ENCODE assay signal across 15 cellular contexts in genomic region chr1:24278726-24279125, GRCh38. TPM values are rescaled to one million over a fixed set of nuclear protein-coding genes. Genes with fewer than 3 reads are reported as not detected.
DNase-seq lines count a peak whose midpoint lies in the region; ATAC-seq and TF ChIP-seq lines count a peak whose summit lies in the region.
"Had no signal": no experiment of that assay in that cellular context is flagged by ENCODE, and none has a peak within 500 bp of the region (broad histone marks: within the 10 kb centered on the region; RNA-seq: fewer than 3 reads in every experiment).

No MANE protein-coding gene starts in this region.

- peak overlapping the region in 1 of 2 experiments; percentile 10 for H3K4ac ChIP-seq in mesenchymal stem cell (ENCODE audit: low read depth in 1 of 2, low read length in 2 of 2)

- no peak overlapping the region for H3K4me3 ChIP-seq in body of pancreas
- no peak overlapping the region for H3K4me3 ChIP-seq in mesenchymal stem cell (ENCODE audit: insufficient read depth in 1 of 2, low read depth in 1 of 2, low read length in 2 of 2)
- no peak overlapping the region for H3K4me3 ChIP-seq in sigmoid colon
- no peak overlapping the region for H3K4me3 ChIP-seq in GM23338
- H3K4me3 ChIP-seq: BLaER1 treated with 17β-estradiol and CSF1 and Interleukin-3, amounts not matched to agents 10 nM and 100 nM; GM23248 had no signal

- peak overlapping the region in 1 of 4 donors; percentile 31 for H3K27ac ChIP-seq in body of pancreas
- no peak overlapping the region for H3K27ac ChIP-seq in mesenchymal stem cell (ENCODE audit: low read length, poor library complexity, severe bottlenecking)
- no peak overlapping the region for H3K27ac ChIP-seq in sigmoid colon
- no peak overlapping the region for H3K27ac ChIP-seq in GM23338 (ENCODE audit: low read depth)
- H3K27ac ChIP-seq: BLaER1 treated with 17β-estradiol and CSF1 and Interleukin-3, amounts not matched to agents 10 nM and 100 nM; GM23248 had no signal

- no peak for TF ChIP-seq EP300 in sigmoid colon (IDR thresholded peaks at IDR 0.05)

- no peaks in the 10 kb centered on the region for H3K79me2 ChIP-seq in GM23338 (replicated peaks; ENCODE audit: insufficient read depth)

- H3K4me1 ChIP-seq in body of pancreas = peaks cover 6% of the 10 kb centered on the region
- no peaks in the 10 kb centered on the region for H3K4me1 ChIP-seq in mesenchymal stem cell (ENCODE audit: control insufficient read depth, insufficient read depth, low read depth, low read length)
- no peaks in the 10 kb centered on the region for H3K4me1 ChIP-seq in sigmoid colon
- no peaks in the 10 kb centered on the region for H3K4me1 ChIP-seq in GM23338 (ENCODE audit: insufficient read depth)

- no peak overlapping the region for H3K4me2 ChIP-seq in mesenchymal stem cell (ENCODE audit: low read length, poor library complexity, severe bottlenecking)
- no peak overlapping the region for H3K4me2 ChIP-seq in GM23338
- H3K4me2 ChIP-seq: BLaER1 treated with 17β-estradiol and CSF1 and Interleukin-3, amounts not matched to agents 10 nM and 100 nM had no signal

- no peak overlapping the region for H3K9ac ChIP-seq in mesenchymal stem cell (ENCODE audit: low read length)
- H3K9ac ChIP-seq: BLaER1 treated with 17β-estradiol and CSF1 and Interleukin-3, amounts not matched to agents 10 nM and 100 nM; GM23248 had no signal

- no peak overlapping the region for H2AK5ac ChIP-seq in mesenchymal stem cell (ENCODE audit: low read length, severe bottlenecking)

- H3F3A ChIP-seq in GM23338 (replicated peaks; ENCODE audit: low read depth) = no peaks in the 10 kb centered on the region

- H2BK15ac ChIP-seq in mesenchymal stem cell (ENCODE audit: low read depth, poor library complexity, severe bottlenecking) = no peak overlapping the region

- H3K27me3 ChIP-seq in body of pancreas (no peaks in the 10 kb centered on the region), mesenchymal stem cell (ENCODE audit: control insufficient read depth in 1 of 2, insufficient read depth in 1 of 2, low read length in 2 of 2) (peaks cover 12 to 24% of the 10 kb centered on the region in 2 experiments), sigmoid colon (peaks cover 0 to 3% (median 0%) of the 10 kb centered on the region in 3 donors), GM23338 (ENCODE audit: insufficient read depth) (no peaks in the 10 kb centered on the region)
- H3K27me3 ChIP-seq: BLaER1 treated with 17β-estradiol and CSF1 and Interleukin-3, amounts not matched to agents 10 nM and 100 nM had no signal

- CTCF ChIA-PET in activated CD8-positive, alpha-beta memory T cell treated with anti-CD3 and anti-CD28 coated beads, Interleukin-2, amount 10 ng/mL, durations not matched to agents 7 days and 5 days (lab: Charles Lee) = interaction anchor here (1.3 to 3.2 kb wide), 3 partner anchors 77 to 113 kb away, joined by 4 to 12 read pairs (median 7); no protein-coding TSS in a partner anchor

- H3K9me3 ChIP-seq in body of pancreas (no peaks in the 10 kb centered on the region), mesenchymal stem cell (ENCODE audit: control insufficient read depth, low read length) (no peaks in the 10 kb centered on the region), sigmoid colon (no peaks in the 10 kb centered on the region)

- TF ChIP-seq POLR2A in body of pancreas (IDR thresholded peaks at IDR 0.05) = no peak
- TF ChIP-seq POLR2A in sigmoid colon (IDR thresholded peaks at IDR 0.05) = no peak

- H2BK12ac ChIP-seq in mesenchymal stem cell (ENCODE audit: low read length in 2 of 2) = peak overlapping the region in 1 of 2 experiments; percentile 55

- no peaks in the 10 kb centered on the region for H3K79me1 ChIP-seq in mesenchymal stem cell (replicated peaks; ENCODE audit: low read length, poor library complexity, severe bottlenecking)

- 49 to 63% methylated on average over 2 to 3 of the region's 3 CpGs for WGBS in body of pancreas, 2 donors
- WGBS in mesenchymal stem cell = 94% methylated on average over 3 of the region's 3 CpGs
- WGBS in sigmoid colon, 2 donors = 34 to 68% methylated on average over 3 of the region's 3 CpGs

- H4K20me1 ChIP-seq in GM23338 (replicated peaks; ENCODE audit: insufficient read depth) = no peaks in the 10 kb centered on the region
- H4K20me1 ChIP-seq: BLaER1 treated with 17β-estradiol and CSF1 and Interleukin-3, amounts not matched to agents 10 nM and 100 nM had no signal

- no peak overlapping the region for H3K23ac ChIP-seq in mesenchymal stem cell (ENCODE audit: low read length in 2 of 2)

- TF ChIP-seq CTCF in body of pancreas (IDR thresholded peaks at IDR 0.05) (no peak), sigmoid colon (IDR thresholded peaks at IDR 0.05) (no peak), GM23338 (conservative IDR thresholded peaks at IDR 0.05; ENCODE audit: low read depth in 2 of 2) (no peak)

- peak overlapping the region in 1 of 2 experiments; percentile 35 for H3K14ac ChIP-seq in mesenchymal stem cell (ENCODE audit: low read length in 2 of 2)

- peaks cover 21% of the 10 kb centered on the region for H3K4me1 Mint-ChIP-seq in activated CD8-positive, alpha-beta memory T cell treated with anti-CD3 and anti-CD28 coated beads, Interleukin-2, amount 10 ng/mL, durations not matched to agents 7 days and 5 days
- H3K4me1 Mint-ChIP-seq in GM23338 = no peaks in the 10 kb centered on the region
- peaks cover 9% of the 10 kb centered on the region for H3K4me1 Mint-ChIP-seq in activated T-cell treated with anti-CD3 and anti-CD28 coated beads, Interleukin-2, amount 50 U/mL, for 4 hours (ENCODE audit: low read depth)
- H3K4me1 Mint-ChIP-seq: H9 had no signal

- intact Hi-C loops in body of pancreas (cut with DNase I) = no loop called here
- intact Hi-C loops in sigmoid colon (cut with DNase I) = no loop called here

- H3K36me3 ChIP-seq in body of pancreas (replicated peaks in 1 of 2; ENCODE audit: insufficient read depth in 1 of 2, low read depth in 2 of 2) = no peaks in the 10 kb centered on the region
- no peaks in the 10 kb centered on the region for H3K36me3 ChIP-seq in mesenchymal stem cell (ENCODE audit: control insufficient read depth in 1 of 2, insufficient read depth in 2 of 2, low read depth in 1 of 2, low read length in 2 of 2)
- no peaks in the 10 kb centered on the region for H3K36me3 ChIP-seq in sigmoid colon
- H3K36me3 ChIP-seq in GM23338 (ENCODE audit: insufficient read depth) = no peaks in the 10 kb centered on the region
- H3K36me3 ChIP-seq: BLaER1 treated with 17β-estradiol and CSF1 and Interleukin-3, amounts not matched to agents 10 nM and 100 nM had no signal

- no peak overlapping the region for H4K8ac ChIP-seq in mesenchymal stem cell (ENCODE audit: low read length)

- no peak overlapping the region for H2AFZ ChIP-seq in mesenchymal stem cell (ENCODE audit: low read depth, low read length)
- no peak overlapping the region for H2AFZ ChIP-seq in GM23338
- H2AFZ ChIP-seq: GM23248 had no signal

- no peak overlapping the region for H2BK5ac ChIP-seq in mesenchymal stem cell (ENCODE audit: low read depth, low read length, poor library complexity, severe bottlenecking)

- no peak overlapping the region for H3K27ac Mint-ChIP-seq in activated CD8-positive, alpha-beta memory T cell treated with anti-CD3 and anti-CD28 coated beads, Interleukin-2, amount 10 ng/mL, durations not matched to agents 7 days and 5 days
- H3K27ac Mint-ChIP-seq in GM23338 = no peak overlapping the region
- H3K27ac Mint-ChIP-seq: H9 had no signal

- no peak overlapping the region for H2BK120ac ChIP-seq in mesenchymal stem cell (ENCODE audit: low read depth, low read length)

- DNase-seq in activated CD8-positive, alpha-beta memory T cell treated with anti-CD3 and anti-CD28 coated beads, Interleukin-2, amount 10 ng/mL, durations not matched to agents 7 days and 5 days = peak; percentile 38
- no peak for DNase-seq in activated CD8-positive, alpha-beta memory T cell treated with anti-CD3 and anti-CD28 coated beads, Interleukin-2, amount 50 U/mL, for 4 hours
- DNase-seq in body of pancreas (no peak), mesenchymal stem cell (no peak), sigmoid colon (peak; percentile 17), GM23338 (ENCODE audit: low spot score) (no peak)
- DNase-seq in stimulated activated CD8-positive, alpha-beta memory T cell treated with anti-CD3 and anti-CD28 coated beads, Interleukin-4, amount 100 ng/mL, for 48 hours = no peak
- DNase-seq in activated T-cell treated with anti-CD3 and anti-CD28 coated beads, Interleukin-2, amount 50 U/mL, for 4 hours = no peak
- DNase-seq: ACHN; CD4-positive, CD25-positive, alpha-beta regulatory T cell; DMS 273 treated with DMSO at 0.1 percent for 48 hours; GM23248; H9 had no signal

- H3K4me3 Mint-ChIP-seq in activated CD8-positive, alpha-beta memory T cell treated with anti-CD3 and anti-CD28 coated beads, Interleukin-2, amount 10 ng/mL, durations not matched to agents 7 days and 5 days = no peak overlapping the region
- no peak overlapping the region for H3K4me3 Mint-ChIP-seq in GM23338
- no peak overlapping the region for H3K4me3 Mint-ChIP-seq in activated T-cell treated with anti-CD3 and anti-CD28 coated beads, Interleukin-2, amount 50 U/mL, for 4 hours
- H3K4me3 Mint-ChIP-seq: H9 had no signal

- H3K36me3 Mint-ChIP-seq in activated CD8-positive, alpha-beta memory T cell treated with anti-CD3 and anti-CD28 coated beads, Interleukin-2, amount 10 ng/mL, durations not matched to agents 7 days and 5 days = no peaks in the 10 kb centered on the region
- no peaks in the 10 kb centered on the region for H3K36me3 Mint-ChIP-seq in GM23338 (ENCODE audit: low read depth)
- H3K36me3 Mint-ChIP-seq in activated T-cell treated with anti-CD3 and anti-CD28 coated beads, Interleukin-2, amount 50 U/mL, for 4 hours (ENCODE audit: insufficient read depth) = no peaks in the 10 kb centered on the region
- H3K36me3 Mint-ChIP-seq: CD4-positive, CD25-positive, alpha-beta regulatory T cell had no signal

- peaks cover 2% of the 10 kb centered on the region for H3K9me3 Mint-ChIP-seq in activated CD8-positive, alpha-beta memory T cell treated with anti-CD3 and anti-CD28 coated beads, Interleukin-2, amount 10 ng/mL, durations not matched to agents 7 days and 5 days (ENCODE audit: low read depth)
- H3K9me3 Mint-ChIP-seq in GM23338 = peaks cover 7% of the 10 kb centered on the region; the same call in 1 of the 3 replicates
- H3K9me3 Mint-ChIP-seq in activated T-cell treated with anti-CD3 and anti-CD28 coated beads, Interleukin-2, amount 50 U/mL, for 4 hours = no peaks in the 10 kb centered on the region

- ATAC-seq in activated CD8-positive, alpha-beta memory T cell treated with anti-CD3 and anti-CD28 coated beads, Interleukin-2, amount 10 ng/mL, durations not matched to agents 7 days and 5 days = no peak
- ATAC-seq in body of pancreas (peak; percentile 42), GM23338 (no peak)
- ATAC-seq in activated T-cell treated with anti-CD3 and anti-CD28 coated beads, Interleukin-2, amount 50 U/mL, for 4 hours = no peak

- peak overlapping the region; percentile 20 for H4K91ac ChIP-seq in mesenchymal stem cell (ENCODE audit: low read length)

- H3K27me3 Mint-ChIP-seq in activated CD8-positive, alpha-beta memory T cell treated with anti-CD3 and anti-CD28 coated beads, Interleukin-2, amount 10 ng/mL, durations not matched to agents 7 days and 5 days = peaks cover 21% of the 10 kb centered on the region
- peaks cover 4% of the 10 kb centered on the region for H3K27me3 Mint-ChIP-seq in GM23338 (ENCODE audit: insufficient read depth, low read depth, poor library complexity)
- H3K27me3 Mint-ChIP-seq in activated T-cell treated with anti-CD3 and anti-CD28 coated beads, Interleukin-2, amount 50 U/mL, for 4 hours (ENCODE audit: low read depth) = peaks cover 19% of the 10 kb centered on the region
- H3K27me3 Mint-ChIP-seq: CD4-positive, CD25-positive, alpha-beta regulatory T cell had no signal

- H3K18ac ChIP-seq in mesenchymal stem cell (ENCODE audit: low read depth in 1 of 2, low read length in 2 of 2) = no peak overlapping the region

- no peaks in the 10 kb centered on the region for H3K9me2 ChIP-seq in GM23338 (ENCODE audit: insufficient read depth)

RNA-seq across cellular contexts. Expression of gene GRHL3, which starts 40.4 kb away (rescaled TPM):
- under 1 TPM in 1 of 2 experiments, not detected in 1; 0.85 TPM for total RNA-seq in activated CD8-positive, alpha-beta memory T cell treated with anti-CD3 and anti-CD28 coated beads, Interleukin-2, amount 10 ng/mL, durations not matched to agents 7 days and 5 days
- total RNA-seq in body of pancreas (not detected), sigmoid colon (not detected)
- 0.19 TPM for polyA plus RNA-seq in mesenchymal stem cell (2013, experiment 1 of 2)
- 0.21 TPM for polyA plus RNA-seq in mesenchymal stem cell (2013, experiment 2 of 2)
- polyA plus RNA-seq in sigmoid colon (under 1 TPM in 2 of 3 donors, not detected in 1; 0.23 to 0.63 TPM), GM23338 (2016; fragmentation: Nextera tagmentation; extraction: Ambion mirVana) (0.78 and 1.4 TPM in 2 replicates)
- total RNA-seq in GM23338 (2014; rRNA removed; shearing (Covaris generic)) = 0.93 and 1.1 TPM in 2 replicates
- not detected for total RNA-seq in activated T-cell treated with anti-CD3 and anti-CD28 coated beads, Interleukin-2, amount 50 U/mL, for 4 hours
- total RNA-seq: CD4-positive, CD25-positive, alpha-beta regulatory T cell; Daoy; GM23248 had no signal
- polyA plus RNA-seq: CD4-positive, CD25-positive, alpha-beta regulatory T cell; GM23248 had no signal

Comparison
In these comparisons a context has a peak if more than half of its experiments do, and no peak if none do; other contexts are left out.
1. DNase-seq: peak in activated CD8-positive, alpha-beta memory T cell treated with anti-CD3 and anti-CD28 coated beads, Interleukin-2, amount 10 ng/mL, durations not matched to agents 7 days and 5 days (single experiment) and sigmoid colon (single experiment); none in activated CD8-positive, alpha-beta memory T cell treated with anti-CD3 and anti-CD28 coated beads, Interleukin-2, amount 50 U/mL, for 4 hours (single experiment), body of pancreas (0 of 4), mesenchymal stem cell (single experiment), GM23338 (single experiment), stimulated activated CD8-positive, alpha-beta memory T cell treated with anti-CD3 and anti-CD28 coated beads, Interleukin-4, amount 100 ng/mL, for 48 hours (single experiment) and activated T-cell treated with anti-CD3 and anti-CD28 coated beads, Interleukin-2, amount 50 U/mL, for 4 hours (single experiment).